In the genomic region with DNA sequence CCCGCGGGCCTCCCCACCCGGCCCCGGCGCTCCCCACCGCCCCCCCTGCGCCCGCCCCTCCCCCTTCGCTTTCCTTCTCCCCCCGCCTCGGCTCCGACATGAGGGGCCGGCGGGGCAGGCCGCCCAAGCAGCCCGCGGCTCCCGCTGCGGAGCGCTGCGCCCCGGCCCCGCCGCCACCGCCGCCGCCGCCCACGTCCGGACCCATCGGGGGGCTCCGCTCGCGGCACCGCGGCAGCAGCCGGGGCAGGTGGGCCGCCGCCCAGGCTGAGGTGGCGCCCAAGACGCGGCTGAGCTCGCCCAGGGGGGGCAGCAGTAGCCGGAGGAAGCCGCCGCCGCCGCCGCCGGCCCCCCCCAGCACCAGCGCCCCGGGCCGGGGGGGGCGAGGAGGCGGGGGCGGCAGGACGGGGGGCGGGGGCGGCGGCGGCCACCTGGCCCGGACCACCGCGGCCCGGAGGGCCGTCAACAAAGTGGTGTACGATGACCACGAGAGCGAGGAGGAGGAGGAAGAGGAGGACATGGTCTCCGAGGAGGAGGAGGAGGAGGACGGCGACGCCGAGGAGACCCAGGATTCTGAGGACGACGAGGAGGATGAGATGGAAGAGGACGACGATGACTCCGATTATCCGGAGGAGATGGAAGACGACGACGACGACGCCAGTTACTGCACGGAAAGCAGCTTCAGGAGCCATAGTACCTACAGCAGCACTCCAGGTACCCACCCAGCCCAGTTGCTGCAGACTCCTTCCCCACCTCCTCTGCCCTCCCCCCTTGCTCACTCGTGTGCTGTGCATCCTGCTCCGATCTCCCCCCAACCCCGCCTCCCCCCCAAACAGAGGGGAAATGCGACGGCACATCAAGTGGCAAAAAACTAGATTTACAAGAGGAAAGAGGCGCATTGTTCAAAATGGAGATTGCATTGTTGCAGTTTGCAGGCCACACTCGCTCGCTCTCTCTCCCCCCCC, we compare ENCODE assay signal across 8 cellular contexts. TPM values are rescaled to one million over a fixed set of nuclear protein-coding genes. Genes with fewer than 3 reads are reported as not detected.
DNase-seq lines count a peak whose midpoint lies in the region; ATAC-seq and TF ChIP-seq lines count a peak whose summit lies in the region.
"Not testable (repeated sequence)": the region's sequence is repeated elsewhere in the genome, so short reads cannot be mapped to it uniquely, and the experiment has no call there.

No MANE protein-coding gene starts in this region.

- H3K27me3 Mint-ChIP-seq in CD14-positive monocyte (ENCODE audit: low read depth in 3 of 3): peaks cover 18 to 30% (median 26%) of the 10 kb centered on the region in 3 donors
- not testable (repeated sequence) for H3K27me3 Mint-ChIP-seq in endothelial cell (ENCODE audit: unreplicated experiment)

- not testable (repeated sequence) for H3K9me2 ChIP-seq in PC-9 (ENCODE audit: insufficient read depth)

- H3K27ac ChIP-seq in PC-9 (0 out of 2 replicates have a peak overlapping the region, but pooled peaks have one; percentile 26), mesenchymal stem cell (ENCODE audit: low read length, poor library complexity, severe bottlenecking) (peak overlapping the region; percentile 48)

- BruUV-seq in PC-9 (replicated peaks; lab: Mats Ljungman, UMichigan): not testable (repeated sequence)

- peak; percentile 35 for ATAC-seq in HG03521 (IDR thresholded peaks at IDR 0.05; ENCODE audit: unreplicated experiment)

- H3K23ac ChIP-seq in mesenchymal stem cell (ENCODE audit: low read length in 2 of 2): not testable (repeated sequence)

- H3K36me3 Mint-ChIP-seq in CD14-positive monocyte; endothelial cell (ENCODE audit: low read depth, unreplicated experiment): not testable (repeated sequence)

- peak overlapping the region; percentile 98 to 99 for H3K4me3 Mint-ChIP-seq in CD14-positive monocyte
- H3K4me3 Mint-ChIP-seq in endothelial cell (ENCODE audit: unreplicated experiment): peak overlapping the region; percentile 100

- H3K4me2 ChIP-seq in PC-9: peak overlapping the region; percentile 94
- peak overlapping the region; percentile 82 for H3K4me2 ChIP-seq in mesenchymal stem cell (ENCODE audit: low read length, poor library complexity, severe bottlenecking)

- H2BK5ac ChIP-seq in mesenchymal stem cell (ENCODE audit: low read depth, low read length, poor library complexity, severe bottlenecking): not testable (repeated sequence)

- peaks cover 48% of the 10 kb centered on the region for H3K79me2 ChIP-seq in PC-9 (ENCODE audit: low read depth)

- peak overlapping the region; percentile 88 for H4K8ac ChIP-seq in mesenchymal stem cell (ENCODE audit: low read length)

- H3K36me3 ChIP-seq in PC-9 (ENCODE audit: low read depth); mesenchymal stem cell (ENCODE audit: control insufficient read depth in 1 of 2, insufficient read depth in 2 of 2, low read depth in 1 of 2, low read length in 2 of 2): not testable (repeated sequence)

- peak overlapping the region; percentile 33 for H2AK5ac ChIP-seq in mesenchymal stem cell (ENCODE audit: low read length, severe bottlenecking)

- H3K79me1 ChIP-seq in mesenchymal stem cell (replicated peaks; ENCODE audit: low read length, poor library complexity, severe bottlenecking): not testable (repeated sequence)

- not testable (repeated sequence) for H4K20me1 ChIP-seq in PC-9 (ENCODE audit: insufficient read depth)

- peak overlapping the region; percentile 68 for H4K91ac ChIP-seq in mesenchymal stem cell (ENCODE audit: low read length)

- intact Hi-C loops in CD14-positive monocyte (cut with micrococcal nuclease): loop anchor here (5.0 to 10.0 kb wide), 2 partner anchors 81 to 109 kb away; partner anchors contain the start of gene NOL11 (in 1 of the 2)
- intact Hi-C loops in PC-9 (cut with micrococcal nuclease; ENCODE audit: unreplicated experiment): not testable (repeated sequence)

- H3K9me3 Mint-ChIP-seq in CD14-positive monocyte; endothelial cell (ENCODE audit: unreplicated experiment): not testable (repeated sequence)

- not testable (repeated sequence) for TF ChIP-seq CTCF in CD14-positive monocyte (IDR thresholded peaks at IDR 0.05); GM20000 (IDR thresholded peaks at IDR 0.05; ENCODE audit: extremely low read depth, missing control alignments); PC-9 (conservative IDR thresholded peaks at IDR 0.05); endothelial cell (IDR thresholded peaks at IDR 0.05; ENCODE audit: unreplicated experiment)

- H2BK120ac ChIP-seq in mesenchymal stem cell (ENCODE audit: low read depth, low read length): peak overlapping the region; percentile 89

- H3F3A ChIP-seq in PC-9 (ENCODE audit: insufficient read depth, low read depth): not testable (repeated sequence)

- H3K18ac ChIP-seq in mesenchymal stem cell (ENCODE audit: low read depth in 1 of 2, low read length in 2 of 2): peak overlapping the region; percentile 79 to 91

- peak overlapping the region; percentile 91 for H3K9ac ChIP-seq in mesenchymal stem cell (ENCODE audit: low read length)

- peak overlapping the region; percentile 74 for H3K4me3 ChIP-seq in PC-9
- peak overlapping the region; percentile 79 to 97 for H3K4me3 ChIP-seq in mesenchymal stem cell (ENCODE audit: insufficient read depth in 1 of 2, low read depth in 1 of 2, low read length in 2 of 2)

- H3K4me1 ChIP-seq in PC-9 (replicated peaks; ENCODE audit: insufficient read depth); mesenchymal stem cell (ENCODE audit: control insufficient read depth, insufficient read depth, low read depth, low read length): not testable (repeated sequence)

- POLR2A ChIA-PET in PC-9 (lab: Charles Lee; ENCODE audit: unreplicated experiment): not testable (repeated sequence)

- CTCF ChIA-PET in PC-9 (lab: Charles Lee): interaction anchor here (0.6 kb wide), 5 partner anchors 18 to 633 kb away, joined by 3 to 8 read pairs (median 3); no protein-coding TSS in a partner anchor

- peak overlapping the region in 1 of 2 experiments; percentile 35 for H3K14ac ChIP-seq in mesenchymal stem cell (ENCODE audit: low read length in 2 of 2)

- not testable (repeated sequence) for H3K27me3 ChIP-seq in PC-9 (ENCODE audit: insufficient read depth, low read depth); mesenchymal stem cell (ENCODE audit: control insufficient read depth in 1 of 2, insufficient read depth in 1 of 2, low read length in 2 of 2)

- peaks cover 44% of the 10 kb centered on the region for H3K4me1 Mint-ChIP-seq in CD14-positive monocyte
- H3K4me1 Mint-ChIP-seq in endothelial cell (ENCODE audit: unreplicated experiment): peaks cover 24% of the 10 kb centered on the region

- H3K4ac ChIP-seq in mesenchymal stem cell (ENCODE audit: low read depth in 1 of 2, low read length in 2 of 2): peak overlapping the region; percentile 5 to 94

- WGBS in mesenchymal stem cell: 0% methylated on average over 17 of the region's 94 CpGs

- H2AFZ ChIP-seq in PC-9 (peak overlapping the region; percentile 66; the same call in 1 of the 2 replicates), mesenchymal stem cell (ENCODE audit: low read depth, low read length) (peak overlapping the region; percentile 7)

- H3K9me3 ChIP-seq in PC-9 (ENCODE audit: insufficient read depth, low read depth); mesenchymal stem cell (ENCODE audit: control insufficient read depth, low read length): not testable (repeated sequence)

- H2BK12ac ChIP-seq in mesenchymal stem cell (ENCODE audit: low read length in 2 of 2): peak overlapping the region in 1 of 2 experiments; percentile 95

- not testable (repeated sequence) for DNase-seq in CD14-positive monocyte (ENCODE audit: low spot score)
- DNase-seq in GM20000 (ENCODE audit: low spot score) (peak; percentile 58), PC-9 (peak in 1 of 2 experiments; percentile 51), activated T-cell treated with anti-CD3 and anti-CD28 coated beads for 48 hours (ENCODE audit: low read depth) (peak; percentile 25), endothelial cell (ENCODE audit: low spot score) (peak; percentile 44), mesenchymal stem cell (peak; percentile 55)
- peak; percentile 7 to 36 (median 13) for DNase-seq in stimulated activated CD4-positive, alpha-beta T cell treated with anti-CD3 and anti-CD28 coated beads, TNF-alpha, amount 100 ng/mL, for 24 hours (ENCODE audit: low read depth in 3 of 3)

- H3K27ac Mint-ChIP-seq in CD14-positive monocyte (peak overlapping the region; percentile 89 to 97 (median 93)), endothelial cell (ENCODE audit: unreplicated experiment) (peak overlapping the region; percentile 97)

- H2BK15ac ChIP-seq in mesenchymal stem cell (ENCODE audit: low read depth, poor library complexity, severe bottlenecking): peak overlapping the region; percentile 28

RNA-seq across cellular contexts. Expression of gene BPTF, which starts 0.6 kb away (rescaled TPM):
- polyA plus RNA-seq in CD14-positive monocyte: 1 to 10 TPM; 1.9 to 4.5 TPM
- 68.2 and 95.6 TPM in 2 replicates for total RNA-seq in PC-9 (2021)
- 115 TPM for total RNA-seq in endothelial cell (ENCODE audit: unreplicated experiment)
- 46.3 TPM for polyA plus RNA-seq in mesenchymal stem cell (2013, experiment 1 of 2)
- polyA plus RNA-seq in mesenchymal stem cell (2013, experiment 2 of 2): 45.1 TPM
